ENCODE assay signal across 8 cellular contexts in genomic region chr4:119300388-119301131, GRCh38. TPM values are rescaled to one million over a fixed set of nuclear protein-coding genes. Genes with fewer than 3 reads are reported as not detected.
A peak's percentile ranks its signal among the peaks of the same experiment; 100 is the strongest.
DNase-seq lines count a peak whose midpoint lies in the region; ATAC-seq and TF ChIP-seq lines count a peak whose summit lies in the region.

No MANE protein-coding gene starts in this region.

- no peaks in the 10 kb centered on the region for H3K27me3 ChIP-seq in SU-DHL-6 (ENCODE audit: low read length)

- H2AFZ ChIP-seq in SU-DHL-6 (ENCODE audit: low read depth, low read length, severe bottlenecking): peak overlapping the region; percentile 86

- H3K9me3 ChIP-seq in SU-DHL-6 (ENCODE audit: insufficient read depth, low read length): no peaks in the 10 kb centered on the region

- no peaks in the 10 kb centered on the region for H3K9me2 ChIP-seq in SU-DHL-6 (replicated peaks; ENCODE audit: insufficient read depth, low read length)

- H3K4me1 Mint-ChIP-seq in MCF 10A (ENCODE audit: insufficient read depth, unreplicated experiment): peaks cover 12% of the 10 kb centered on the region
- peaks cover 36 to 53% of the 10 kb centered on the region in 2 donors for H3K4me1 Mint-ChIP-seq in immature natural killer cell

- peak overlapping the region; percentile 96 for H3K4me2 ChIP-seq in SU-DHL-6 (ENCODE audit: low read depth, low read length, poor library complexity, severe bottlenecking)

- peak overlapping the region; percentile 86 for H3K4me3 ChIP-seq in SU-DHL-6 (ENCODE audit: insufficient read depth, low read length, poor library complexity, severe bottlenecking)

- CTCF ChIA-PET in MCF 10A (lab: Yijun Ruan, JAX): interaction anchor here (0.6 to 5.1 kb wide), 18 partner anchors 10 to 1145 kb away, joined by 3 to 33 read pairs (median 4); partner anchors contain the start of gene PDE5A

- POLR2A ChIA-PET in MCF 10A (lab: Yijun Ruan, JAX): interaction anchor here (0.7 to 4.5 kb wide), 42 partner anchors 10 to 762 kb away, joined by 3 to 50 read pairs (median 4); partner anchors contain the start of genes METTL14 and USP53

- peaks cover 18% of the 10 kb centered on the region; the same call in 1 of the 2 replicates for H3K79me2 ChIP-seq in SU-DHL-6 (ENCODE audit: insufficient read depth, low read length)

- 0 out of 2 replicates have a peak, but pooled peaks cover 4% of the 10 kb centered on the region for H3F3A ChIP-seq in SU-DHL-6 (ENCODE audit: insufficient read depth)

- BruUV-seq in MCF 10A (replicated peaks; lab: Mats Ljungman, UMichigan): TSS peak; percentile 6

- H3K27ac Mint-ChIP-seq in MCF 10A (ENCODE audit: low read depth, unreplicated experiment): peak overlapping the region; percentile 97
- peak overlapping the region; percentile 94 to 99 (median 98) for H3K27ac Mint-ChIP-seq in immature natural killer cell

- peak overlapping the region; percentile 93 for H3K4me3 Mint-ChIP-seq in MCF 10A (ENCODE audit: unreplicated experiment)
- peak overlapping the region; percentile 86 to 99 (median 93) for H3K4me3 Mint-ChIP-seq in immature natural killer cell

- H4K20me1 ChIP-seq in SU-DHL-6 (ENCODE audit: low read depth, low read length): no peaks in the 10 kb centered on the region

- H3K27me3 Mint-ChIP-seq in MCF 10A (ENCODE audit: insufficient read depth, unreplicated experiment) (no peaks in the 10 kb centered on the region), immature natural killer cell (ENCODE audit: low read depth in 3 of 3) (peaks cover 9 to 12% (median 10%) of the 10 kb centered on the region in 3 donors)

- TF ChIP-seq CTCF in SU-DHL-6 (IDR thresholded peaks at IDR 0.05; ENCODE audit: insufficient read depth, low read length, poor library complexity, severe bottlenecking): no peak
- no peak for TF ChIP-seq CTCF in MCF 10A (IDR thresholded peaks at IDR 0.05; ENCODE audit: unreplicated experiment)

- H3K9me3 Mint-ChIP-seq in MCF 10A (ENCODE audit: unreplicated experiment) (no peaks in the 10 kb centered on the region), immature natural killer cell (no peaks in the 10 kb centered on the region)

- peak overlapping the region; percentile 69 for H3K9ac ChIP-seq in SU-DHL-6 (ENCODE audit: low read length)

- intact Hi-C loops in MCF 10A (cut with micrococcal nuclease): no loop called here

- peaks cover 3% of the 10 kb centered on the region; the same call in 1 of the 2 replicates for H3K36me3 ChIP-seq in SU-DHL-6 (ENCODE audit: low read length)

- peak; percentile 92 for DNase-seq in MCF 10A (ENCODE audit: unreplicated experiment)
- DNase-seq in immature natural killer cell: peak; percentile 93
- DNase-seq in stimulated activated CD4-positive, alpha-beta T cell treated with anti-CD3 and anti-CD28 coated beads, Interleukin-12 subunit alpha, Interleukin-12 subunit beta, amount 100 ng/mL, for 48 hours (ENCODE audit: low read depth in 2 of 3, low spot score in 1 of 3): peak; percentile 86 to 92 (median 90)
- no peak for DNase-seq in NCI-H526 treated with DMSO at 0.1 percent for 48 hours (lab: John Stamatoyannopoulos, UW)
- no peak for DNase-seq in NCI-H2107 (lab: John Stamatoyannopoulos, UW)

- H3K36me3 Mint-ChIP-seq in MCF 10A (ENCODE audit: insufficient read depth, unreplicated experiment): peaks cover 28% of the 10 kb centered on the region
- H3K36me3 Mint-ChIP-seq in immature natural killer cell: peaks cover 3 to 13% (median 11%) of the 10 kb centered on the region in 3 donors

- H3K27ac ChIP-seq in SU-DHL-6 (ENCODE audit: low read depth, low read length): peak overlapping the region; percentile 72

- peak; percentile 95 for ATAC-seq in GM18520 (IDR thresholded peaks at IDR 0.05; ENCODE audit: unreplicated experiment)
- ATAC-seq in HG03039 (IDR thresholded peaks at IDR 0.05; ENCODE audit: unreplicated experiment): peak; percentile 98

RNA-seq across cellular contexts. Expression of gene FABP2, which starts 21.4 kb away (rescaled TPM):
- total RNA-seq in MCF 10A (2022): not detected in 2 replicates
- polyA plus RNA-seq in immature natural killer cell: not detected

Comparison
In these comparisons a context has a peak if more than half of its experiments do, and no peak if none do; other contexts are left out.
1. DNase-seq: peak in MCF 10A (single experiment), immature natural killer cell (3 of 3) and stimulated activated CD4-positive, alpha-beta T cell treated with anti-CD3 and anti-CD28 coated beads, Interleukin-12 subunit alpha, Interleukin-12 subunit beta, amount 100 ng/mL, for 48 hours (3 of 3); none in NCI-H526 treated with DMSO at 0.1 percent for 48 hours (single experiment) and NCI-H2107 (single experiment).